8 cellular contexts compared by ENCODE assay signal in genomic region chr5:171162602-171163001, GRCh38.
DNase-seq lines count a peak whose midpoint lies in the region; ATAC-seq and TF ChIP-seq lines count a peak whose summit lies in the region.

No MANE protein-coding gene starts in this region.

- intact Hi-C loops in activated CD4-positive, alpha-beta T cell treated with anti-CD3 and anti-CD28 coated beads for 36 hours (cut with DNase I, micrococcal nuclease) = no loop called here
- intact Hi-C loops in activated CD8-positive, alpha-beta T cell treated with anti-CD3 and anti-CD28 coated beads for 36 hours (cut with micrococcal nuclease) = no loop called here

- H3K9me3 Mint-ChIP-seq in activated CD4-positive, alpha-beta T cell treated with anti-CD3 and anti-CD28 coated beads for 36 hours (ENCODE audit: low read depth) = no peaks in the 10 kb centered on the region
- no peaks in the 10 kb centered on the region for H3K9me3 Mint-ChIP-seq in activated CD8-positive, alpha-beta T cell treated with anti-CD3 and anti-CD28 coated beads for 36 hours
- H3K9me3 Mint-ChIP-seq in nephron progenitor cell = no peaks in the 10 kb centered on the region

- peaks cover 4% of the 10 kb centered on the region for H3K27me3 Mint-ChIP-seq in activated CD4-positive, alpha-beta T cell treated with anti-CD3 and anti-CD28 coated beads for 36 hours
- peaks cover 6% of the 10 kb centered on the region for H3K27me3 Mint-ChIP-seq in activated CD8-positive, alpha-beta T cell treated with anti-CD3 and anti-CD28 coated beads for 36 hours
- no peaks in the 10 kb centered on the region for H3K27me3 Mint-ChIP-seq in nephron progenitor cell (ENCODE audit: low read depth, poor library complexity)

- no peak for ATAC-seq in activated CD4-positive, alpha-beta T cell treated with anti-CD3 and anti-CD28 coated beads for 36 hours
- peak; percentile 67 for ATAC-seq in HG03469 (IDR thresholded peaks at IDR 0.05; ENCODE audit: unreplicated experiment)
- peak; percentile 37 for ATAC-seq in activated CD8-positive, alpha-beta T cell treated with anti-CD3 and anti-CD28 coated beads for 36 hours

- POLR2A ChIA-PET in activated CD4-positive, alpha-beta T cell treated with anti-CD3 and anti-CD28 coated beads for 36 hours (lab: Charles Lee) = no interaction called here
- POLR2A ChIA-PET in activated CD8-positive, alpha-beta T cell treated with anti-CD3 and anti-CD28 coated beads for 36 hours (lab: Charles Lee) = no interaction called here

- no peak overlapping the region for H3K4me3 Mint-ChIP-seq in activated CD4-positive, alpha-beta T cell treated with anti-CD3 and anti-CD28 coated beads for 36 hours
- no peak overlapping the region for H3K4me3 Mint-ChIP-seq in activated CD8-positive, alpha-beta T cell treated with anti-CD3 and anti-CD28 coated beads for 36 hours
- H3K4me3 Mint-ChIP-seq in nephron progenitor cell = no peak overlapping the region

- no peak overlapping the region for H3K27ac Mint-ChIP-seq in activated CD4-positive, alpha-beta T cell treated with anti-CD3 and anti-CD28 coated beads for 36 hours
- no peak overlapping the region for H3K27ac Mint-ChIP-seq in activated CD8-positive, alpha-beta T cell treated with anti-CD3 and anti-CD28 coated beads for 36 hours
- no peak overlapping the region for H3K27ac Mint-ChIP-seq in nephron progenitor cell

- peak; percentile 11 for DNase-seq in activated CD4-positive, alpha-beta T cell treated with anti-CD3 and anti-CD28 coated beads for 36 hours
- no peak for DNase-seq in activated CD4-positive, alpha-beta T cell treated with anti-CD3 and anti-CD28 coated beads, Interleukin-2, amount 50 U/mL, for 4 hours
- DNase-seq in activated CD8-positive, alpha-beta T cell treated with anti-CD3 and anti-CD28 coated beads for 36 hours = peak; percentile 11
- DNase-seq in nephron progenitor cell (peak; percentile 34), GM19238 (ENCODE audit: insufficient read length, low spot score) (no peak), G401 (ENCODE audit: low spot score) (no peak)
- no peak for DNase-seq in activated naive CD4-positive, alpha-beta T cell (lab: John Stamatoyannopoulos, UW)

- TF ChIP-seq CTCF in activated CD8-positive, alpha-beta T cell treated with anti-CD3 and anti-CD28 coated beads for 36 hours (IDR thresholded peaks at IDR 0.05) = no peak
- peak; percentile 54 for TF ChIP-seq CTCF in nephron progenitor cell (IDR thresholded peaks at IDR 0.05)

- CTCF ChIA-PET in activated CD4-positive, alpha-beta T cell treated with anti-CD3 and anti-CD28 coated beads for 36 hours (lab: Charles Lee) = no interaction called here
- CTCF ChIA-PET in activated CD8-positive, alpha-beta T cell treated with anti-CD3 and anti-CD28 coated beads for 36 hours (lab: Charles Lee) = no interaction called here

- H3K36me3 Mint-ChIP-seq in activated CD4-positive, alpha-beta T cell treated with anti-CD3 and anti-CD28 coated beads for 36 hours (ENCODE audit: low read depth) = no peaks in the 10 kb centered on the region
- H3K36me3 Mint-ChIP-seq in activated CD8-positive, alpha-beta T cell treated with anti-CD3 and anti-CD28 coated beads for 36 hours (ENCODE audit: low read depth) = no peaks in the 10 kb centered on the region
- H3K36me3 Mint-ChIP-seq in nephron progenitor cell (ENCODE audit: low read depth) = no peaks in the 10 kb centered on the region

- H3K4me1 Mint-ChIP-seq in activated CD4-positive, alpha-beta T cell treated with anti-CD3 and anti-CD28 coated beads for 36 hours = no peaks in the 10 kb centered on the region
- no peaks in the 10 kb centered on the region for H3K4me1 Mint-ChIP-seq in activated CD8-positive, alpha-beta T cell treated with anti-CD3 and anti-CD28 coated beads for 36 hours (ENCODE audit: low read depth)
- no peaks in the 10 kb centered on the region for H3K4me1 Mint-ChIP-seq in nephron progenitor cell

- in situ Hi-C loops in G401 (cut with HindIII; ENCODE audit: low sequenced_read_pairs) = no loop called here

Comparison
In these comparisons a context has a peak if more than half of its experiments do, and no peak if none do; other contexts are left out.
1. DNase-seq: peak in activated CD4-positive, alpha-beta T cell treated with anti-CD3 and anti-CD28 coated beads for 36 hours (single experiment), activated CD8-positive, alpha-beta T cell treated with anti-CD3 and anti-CD28 coated beads for 36 hours (single experiment) and nephron progenitor cell (single experiment); none in activated CD4-positive, alpha-beta T cell treated with anti-CD3 and anti-CD28 coated beads, Interleukin-2, amount 50 U/mL, for 4 hours (0 of 2), activated naive CD4-positive, alpha-beta T cell (0 of 4), GM19238 (single experiment) and G401 (single experiment).